ENCODE assay signal across 18 cellular contexts in genomic region chr11:70334351-70334995, GRCh38.
"Had no signal": no experiment of that assay in that cellular context is flagged by ENCODE, and none has a peak within 500 bp of the region (broad histone marks: within the 10 kb centered on the region; RNA-seq: fewer than 3 reads in every experiment).

No MANE protein-coding gene starts in this region.

- ATAC-seq: esophagus mucosa, gastrocnemius medialis, left lobe of liver, lower lobe of right lung, natural killer cell, upper lobe of right lung had no signal

- H3K27me3 ChIP-seq: gastrocnemius medialis, right atrium auricular region, sigmoid colon, thyroid gland, upper lobe of right lung, vagina had no signal

- H3K4me1 ChIP-seq: gastrocnemius medialis, lower lobe of right lung, right atrium auricular region, sigmoid colon, thyroid gland, upper lobe of right lung, vagina had no signal

- H3K4me3 Mint-ChIP-seq: memory B cell, mesothelial cell of epicardium, natural killer cell, neural crest cell had no signal

- H3K4me1 Mint-ChIP-seq: memory B cell, neural crest cell had no signal

- DNase-seq: effector memory CD4-positive, alpha-beta T cell; gastrocnemius medialis; lower lobe of right lung; natural killer cell; sigmoid colon; stimulated activated CD4-positive, alpha-beta T cell treated with anti-CD3 and anti-CD28 coated beads, Interleukin-2, amount 100 ng/mL, for 48 hours; stimulated activated naive CD4-positive, alpha-beta T cell treated with Interleukin-2 at 50 U/mL for 16 hours; thyroid gland; upper lobe of right lung had no signal

- H3K27me3 Mint-ChIP-seq: memory B cell had no signal

- H3K9me3 Mint-ChIP-seq: memory B cell, mesothelial cell of epicardium, natural killer cell, neural crest cell had no signal

- H3K27ac Mint-ChIP-seq: memory B cell, natural killer cell had no signal

- H3K27ac ChIP-seq: coronary artery, gastrocnemius medialis, lower lobe of right lung, right atrium auricular region, sigmoid colon, skin epidermis, thyroid gland, upper lobe of right lung, vagina had no signal

- H3K9me3 ChIP-seq: gastrocnemius medialis, lower lobe of right lung, right atrium auricular region, sigmoid colon, thyroid gland, upper lobe of right lung, vagina had no signal

- H3K4me3 ChIP-seq: coronary artery, gastrocnemius medialis, lower lobe of right lung, right atrium auricular region, sigmoid colon, skin epidermis, thyroid gland, upper lobe of right lung, vagina had no signal
